ENCODE assay signal across 8 cellular contexts in genomic region chr20:51985013-51985415, GRCh38.
DNase-seq lines count a peak whose midpoint lies in the region; ATAC-seq and TF ChIP-seq lines count a peak whose summit lies in the region.

No MANE protein-coding gene starts in this region.

- no peaks in the 10 kb centered on the region for H3K9me2 ChIP-seq in GM23338 (ENCODE audit: insufficient read depth)

- H3K4me3 ChIP-seq in GM23338 = no peak overlapping the region
- no peak overlapping the region for H3K4me3 ChIP-seq in retinal pigment epithelial cell (ENCODE audit: low read length)
- H3K4me3 ChIP-seq in thyroid gland (replicated peaks in 1 of 3) = no peak overlapping the region

- H3K9me3 ChIP-seq in thyroid gland = no peaks in the 10 kb centered on the region

- no peaks in the 10 kb centered on the region for H4K20me1 ChIP-seq in GM23338 (replicated peaks; ENCODE audit: insufficient read depth)

- no peaks in the 10 kb centered on the region for H3K36me3 ChIP-seq in GM23338 (ENCODE audit: insufficient read depth)
- no peaks in the 10 kb centered on the region for H3K36me3 ChIP-seq in thyroid gland

- H3K9me3 Mint-ChIP-seq in GM23338 = peaks cover 4% of the 10 kb centered on the region; the same call in 2 of the 3 replicates
- H3K9me3 Mint-ChIP-seq in activated CD8-positive, alpha-beta T cell treated with anti-CD3 and anti-CD28 coated beads, Interleukin-2, amount 10 ng/mL, durations not matched to agents 7 days and 5 days (ENCODE audit: insufficient read depth) = no peaks in the 10 kb centered on the region

- H3K27me3 Mint-ChIP-seq in GM23338 (ENCODE audit: insufficient read depth, low read depth, poor library complexity) = peaks cover 8% of the 10 kb centered on the region
- no peaks in the 10 kb centered on the region for H3K27me3 Mint-ChIP-seq in activated CD8-positive, alpha-beta T cell treated with anti-CD3 and anti-CD28 coated beads, Interleukin-2, amount 10 ng/mL, durations not matched to agents 7 days and 5 days (ENCODE audit: low read depth)

- peaks cover 7% of the 10 kb centered on the region for H3K4me1 Mint-ChIP-seq in GM23338
- H3K4me1 Mint-ChIP-seq in activated CD8-positive, alpha-beta T cell treated with anti-CD3 and anti-CD28 coated beads, Interleukin-2, amount 10 ng/mL, durations not matched to agents 7 days and 5 days (ENCODE audit: low read depth) = peaks cover 3% of the 10 kb centered on the region

- H3K4me3 Mint-ChIP-seq in GM23338 = no peak overlapping the region
- no peak overlapping the region for H3K4me3 Mint-ChIP-seq in activated CD8-positive, alpha-beta T cell treated with anti-CD3 and anti-CD28 coated beads, Interleukin-2, amount 10 ng/mL, durations not matched to agents 7 days and 5 days

- peaks cover 3% of the 10 kb centered on the region; the same call in 2 of the 3 replicates for H3K36me3 Mint-ChIP-seq in GM23338 (ENCODE audit: low read depth)
- no peaks in the 10 kb centered on the region for H3K36me3 Mint-ChIP-seq in activated CD8-positive, alpha-beta T cell treated with anti-CD3 and anti-CD28 coated beads, Interleukin-2, amount 10 ng/mL, durations not matched to agents 7 days and 5 days (ENCODE audit: low read depth)

- H3K4me2 ChIP-seq in GM23338 = no peak overlapping the region

- POLR2A ChIA-PET in activated CD8-positive, alpha-beta T cell treated with anti-CD3 and anti-CD28 coated beads, Interleukin-2, amount 10 ng/mL, durations not matched to agents 7 days and 5 days (lab: Charles Lee) = no interaction called here

- no peaks in the 10 kb centered on the region for H3K27me3 ChIP-seq in GM23338 (ENCODE audit: insufficient read depth)
- no peaks in the 10 kb centered on the region for H3K27me3 ChIP-seq in thyroid gland

- CTCF ChIA-PET in activated CD8-positive, alpha-beta T cell treated with anti-CD3 and anti-CD28 coated beads, Interleukin-2, amount 10 ng/mL, durations not matched to agents 7 days and 5 days (lab: Charles Lee) = no interaction called here

- no peaks in the 10 kb centered on the region for H3K79me2 ChIP-seq in GM23338 (replicated peaks; ENCODE audit: insufficient read depth)

- ATAC-seq in GM23338 = no peak
- ATAC-seq in activated CD8-positive, alpha-beta T cell treated with anti-CD3 and anti-CD28 coated beads, Interleukin-2, amount 10 ng/mL, durations not matched to agents 7 days and 5 days = no peak
- ATAC-seq in HG03439 (IDR thresholded peaks at IDR 0.05; ENCODE audit: unreplicated experiment) = no peak

- TF ChIP-seq CTCF in GM23338 (conservative IDR thresholded peaks at IDR 0.05; ENCODE audit: low read depth in 2 of 2) (no peak), retinal pigment epithelial cell (conservative IDR thresholded peaks at IDR 0.05; ENCODE audit: low read depth, low read length) (no peak), thyroid gland (IDR thresholded peaks at IDR 0.05) (no peak)

- intact Hi-C loops in thyroid gland (cut with DNase I) = no loop called here

- no peaks in the 10 kb centered on the region; the same call in 1 of the 2 replicates for H3K4me1 ChIP-seq in GM23338 (ENCODE audit: insufficient read depth)
- H3K4me1 ChIP-seq in thyroid gland = peaks cover 0 to 10% of the 10 kb centered on the region in 2 donors

- TF ChIP-seq POLR2A in thyroid gland (IDR thresholded peaks at IDR 0.05) = no peak

- peak; percentile 62 for DNase-seq in GM23338 (ENCODE audit: low spot score)
- peak; percentile 92 for DNase-seq in SW480 (ENCODE audit: low spot score)
- DNase-seq in glomerular endothelial cell (ENCODE audit: extremely low read depth, low read depth, low spot score) = peak; percentile 92
- peak; percentile 87 for DNase-seq in retinal pigment epithelial cell (ENCODE audit: low read depth)
- DNase-seq in DMS153 treated with DMSO at 0.1 percent for 48 hours (lab: John Stamatoyannopoulos, UW; ENCODE audit: unreplicated experiment) = no peak
- DNase-seq in activated CD8-positive, alpha-beta T cell treated with anti-CD3 and anti-CD28 coated beads, Interleukin-2, amount 10 ng/mL, durations not matched to agents 7 days and 5 days = no peak
- no peak for DNase-seq in thyroid gland

- H3K27ac ChIP-seq in GM23338 (ENCODE audit: low read depth) = peak overlapping the region; percentile 21
- H3K27ac ChIP-seq in thyroid gland = peak overlapping the region in 1 of 3 donors; percentile 24

- H3F3A ChIP-seq in GM23338 (replicated peaks; ENCODE audit: low read depth) = 0 out of 2 replicates have a peak, but pooled peaks cover 2% of the 10 kb centered on the region

- H3K27ac Mint-ChIP-seq in GM23338 = peak overlapping the region; percentile 90
- H3K27ac Mint-ChIP-seq in activated CD8-positive, alpha-beta T cell treated with anti-CD3 and anti-CD28 coated beads, Interleukin-2, amount 10 ng/mL, durations not matched to agents 7 days and 5 days = no peak overlapping the region

- H2AFZ ChIP-seq in GM23338 = no peak overlapping the region

TF ChIP-seq in GM23338, 12 proteins besides CTCF, POLR2A, EP300 and RAD21:
- TF ChIP-seq POLR2AphosphoS5 (IDR thresholded peaks at IDR 0.05; ENCODE audit: low read depth) (no peak), EZH2phosphoT487 (IDR thresholded peaks at IDR 0.05; ENCODE audit: unreplicated experiment) (no peak), ZNF114 (CRISPR knock-in tag; IDR thresholded peaks at IDR 0.05) (no peak), NANOG (IDR thresholded peaks at IDR 0.05; ENCODE audit: borderline replicate concordance) (no peak), STAT1 (IDR thresholded peaks at IDR 0.05; ENCODE audit: unreplicated experiment) (no peak), CREB1 (CRISPR knock-in tag; IDR thresholded peaks at IDR 0.05; ENCODE audit: low read depth) (no peak), EZH2 (IDR thresholded peaks at IDR 0.05; ENCODE audit: low read depth, unreplicated experiment) (no peak), ZNF331 (CRISPR knock-in tag; IDR thresholded peaks at IDR 0.05; ENCODE audit: low read depth) (no peak)
- TF ChIP-seq, protein P1, sequence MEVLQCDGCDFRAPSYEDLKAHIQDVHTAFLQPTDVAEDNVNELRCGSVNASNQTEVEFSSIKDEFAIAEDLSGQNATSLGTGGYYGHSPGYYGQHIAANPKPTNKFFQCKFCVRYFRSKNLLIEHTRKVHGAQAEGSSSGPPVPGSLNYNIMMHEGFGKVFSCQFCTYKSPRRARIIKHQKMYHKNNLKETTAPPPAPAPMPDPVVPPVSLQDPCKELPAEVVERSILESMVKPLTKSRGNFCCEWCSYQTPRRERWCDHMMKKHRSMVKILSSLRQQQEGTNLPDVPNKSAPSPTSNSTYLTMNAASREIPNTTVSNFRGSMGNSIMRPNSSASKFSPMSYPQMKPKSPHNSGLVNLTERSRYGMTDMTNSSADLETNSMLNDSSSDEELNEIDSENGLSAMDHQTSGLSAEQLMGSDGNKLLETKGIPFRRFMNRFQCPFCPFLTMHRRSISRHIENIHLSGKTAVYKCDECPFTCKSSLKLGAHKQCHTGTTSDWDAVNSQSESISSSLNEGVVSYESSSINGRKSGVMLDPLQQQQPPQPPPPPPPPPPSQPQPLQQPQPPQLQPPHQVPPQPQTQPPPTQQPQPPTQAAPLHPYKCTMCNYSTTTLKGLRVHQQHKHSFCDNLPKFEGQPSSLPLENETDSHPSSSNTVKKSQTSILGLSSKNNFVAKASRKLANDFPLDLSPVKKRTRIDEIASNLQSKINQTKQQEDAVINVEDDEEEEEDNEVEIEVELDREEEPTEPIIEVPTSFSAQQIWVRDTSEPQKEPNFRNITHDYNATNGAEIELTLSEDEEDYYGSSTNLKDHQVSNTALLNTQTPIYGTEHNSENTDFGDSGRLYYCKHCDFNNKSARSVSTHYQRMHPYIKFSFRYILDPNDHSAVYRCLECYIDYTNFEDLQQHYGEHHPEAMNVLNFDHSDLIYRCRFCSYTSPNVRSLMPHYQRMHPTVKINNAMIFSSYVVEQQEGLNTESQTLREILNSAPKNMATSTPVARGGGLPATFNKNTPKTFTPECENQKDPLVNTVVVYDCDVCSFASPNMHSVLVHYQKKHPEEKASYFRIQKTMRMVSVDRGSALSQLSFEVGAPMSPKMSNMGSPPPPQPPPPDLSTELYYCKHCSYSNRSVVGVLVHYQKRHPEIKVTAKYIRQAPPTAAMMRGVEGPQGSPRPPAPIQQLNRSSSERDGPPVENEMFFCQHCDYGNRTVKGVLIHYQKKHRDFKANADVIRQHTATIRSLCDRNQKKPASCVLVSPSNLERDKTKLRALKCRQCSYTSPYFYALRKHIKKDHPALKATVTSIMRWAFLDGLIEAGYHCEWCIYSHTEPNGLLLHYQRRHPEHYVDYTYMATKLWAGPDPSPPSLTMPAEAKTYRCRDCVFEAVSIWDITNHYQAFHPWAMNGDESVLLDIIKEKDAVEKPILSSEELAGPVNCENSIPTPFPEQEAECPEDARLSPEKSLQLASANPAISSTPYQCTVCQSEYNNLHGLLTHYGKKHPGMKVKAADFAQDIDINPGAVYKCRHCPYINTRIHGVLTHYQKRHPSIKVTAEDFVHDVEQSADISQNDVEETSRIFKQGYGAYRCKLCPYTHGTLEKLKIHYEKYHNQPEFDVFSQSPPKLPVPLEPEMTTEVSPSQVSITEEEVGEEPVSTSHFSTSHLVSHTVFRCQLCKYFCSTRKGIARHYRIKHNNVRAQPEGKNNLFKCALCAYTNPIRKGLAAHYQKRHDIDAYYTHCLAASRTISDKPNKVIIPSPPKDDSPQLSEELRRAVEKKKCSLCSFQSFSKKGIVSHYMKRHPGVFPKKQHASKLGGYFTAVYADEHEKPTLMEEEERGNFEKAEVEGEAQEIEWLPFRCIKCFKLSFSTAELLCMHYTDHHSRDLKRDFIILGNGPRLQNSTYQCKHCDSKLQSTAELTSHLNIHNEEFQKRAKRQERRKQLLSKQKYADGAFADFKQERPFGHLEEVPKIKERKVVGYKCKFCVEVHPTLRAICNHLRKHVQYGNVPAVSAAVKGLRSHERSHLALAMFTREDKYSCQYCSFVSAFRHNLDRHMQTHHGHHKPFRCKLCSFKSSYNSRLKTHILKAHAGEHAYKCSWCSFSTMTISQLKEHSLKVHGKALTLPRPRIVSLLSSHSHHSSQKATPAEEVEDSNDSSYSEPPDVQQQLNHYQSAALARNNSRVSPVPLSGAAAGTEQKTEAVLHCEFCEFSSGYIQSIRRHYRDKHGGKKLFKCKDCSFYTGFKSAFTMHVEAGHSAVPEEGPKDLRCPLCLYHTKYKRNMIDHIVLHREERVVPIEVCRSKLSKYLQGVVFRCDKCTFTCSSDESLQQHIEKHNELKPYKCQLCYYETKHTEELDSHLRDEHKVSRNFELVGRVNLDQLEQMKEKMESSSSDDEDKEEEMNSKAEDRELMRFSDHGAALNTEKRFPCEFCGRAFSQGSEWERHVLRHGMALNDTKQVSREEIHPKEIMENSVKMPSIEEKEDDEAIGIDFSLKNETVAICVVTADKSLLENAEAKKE (CRISPR knock-in tag; IDR thresholded peaks at IDR 0.05) = no peak

Comparison
In these comparisons a context has a peak if more than half of its experiments do, and no peak if none do; other contexts are left out.
1. DNase-seq: peak in GM23338 (single experiment), SW480 (single experiment), glomerular endothelial cell (single experiment) and retinal pigment epithelial cell (single experiment); none in DMS153 treated with DMSO at 0.1 percent for 48 hours (single experiment), activated CD8-positive, alpha-beta T cell treated with anti-CD3 and anti-CD28 coated beads, Interleukin-2, amount 10 ng/mL, durations not matched to agents 7 days and 5 days (single experiment) and thyroid gland (0 of 2).